8 cellular contexts compared by ENCODE assay signal in genomic region chr7:6271091-6271658, GRCh38. TPM values are rescaled to one million over a fixed set of nuclear protein-coding genes. Genes with fewer than 3 reads are reported as not detected.
DNase-seq lines count a peak whose midpoint lies in the region; ATAC-seq and TF ChIP-seq lines count a peak whose summit lies in the region.

No MANE protein-coding gene starts in this region.

- POLR2A ChIA-PET in activated B cell treated with CpG ODN at 0.5 μM for 24 hours (lab: Charles Lee): interaction anchor here (0.6 to 1.2 kb wide), 4 partner anchors 9 to 165 kb away, joined by 3 read pairs; no protein-coding TSS in a partner anchor

- peak overlapping the region; percentile 89 for H3K4me3 Mint-ChIP-seq in activated B cell treated with CpG ODN at 0.5 μM for 24 hours

- H3K4me1 ChIP-seq in left lung: peaks cover 13 to 36% of the 10 kb centered on the region in 2 donors

- H3K36me3 Mint-ChIP-seq in activated B cell treated with CpG ODN at 0.5 μM for 24 hours (ENCODE audit: low read depth): no peaks in the 10 kb centered on the region

- H3K9me3 ChIP-seq in left lung: no peaks in the 10 kb centered on the region

- H3K36me3 ChIP-seq in left lung: no peaks in the 10 kb centered on the region

- no peaks in the 10 kb centered on the region for H3K9me3 Mint-ChIP-seq in activated B cell treated with CpG ODN at 0.5 μM for 24 hours

- peaks cover 0 to 16% of the 10 kb centered on the region in 2 donors for H3K27me3 ChIP-seq in left lung

- peak overlapping the region in 1 of 2 donors; percentile 58 for H3K27ac ChIP-seq in left lung

- H3K4me3 ChIP-seq in LNCaP clone FGC (ENCODE audit: low read depth, low read length) (peak overlapping the region; percentile 89), left lung (peak overlapping the region; percentile 79 to 84)

- H3K27me3 Mint-ChIP-seq in activated B cell treated with CpG ODN at 0.5 μM for 24 hours: peaks cover 8% of the 10 kb centered on the region

- H3K4me1 Mint-ChIP-seq in activated B cell treated with CpG ODN at 0.5 μM for 24 hours: peaks cover 19% of the 10 kb centered on the region

- CTCF ChIA-PET in activated B cell treated with CpG ODN at 0.5 μM for 24 hours (lab: Charles Lee): interaction anchor here (1.0 to 1.5 kb wide), 3 partner anchors 9 to 111 kb away, joined by 4 to 5 read pairs (median 4); no protein-coding TSS in a partner anchor

- no peak overlapping the region for H3K27ac Mint-ChIP-seq in activated B cell treated with CpG ODN at 0.5 μM for 24 hours

- intact Hi-C loops in activated B cell treated with CpG ODN at 0.5 μM for 24 hours (cut with micrococcal nuclease) (loop anchor here (1.0 to 5.0 kb wide), 4 partner anchors 12 to 449 kb away; no protein-coding TSS in a partner anchor), left lung (cut with DNase I) (loop anchor here in 1 of 2 donors (10.0 kb wide), 1 partner anchor 106 kb away; no protein-coding TSS in a partner anchor)

- DNase-seq in ELF-1 (ENCODE audit: low read depth, low spot score): peak; percentile 23
- DNase-seq in LNCaP clone FGC (ENCODE audit: low read depth): no peak
- DNase-seq in activated B cell treated with CpG ODN at 0.5 μM for 24 hours: peak; percentile 21
- peak; percentile 73 for DNase-seq in dermis blood vessel endothelial cell
- DNase-seq in left lung: peak in 1 of 2 donors; percentile 57
- peak; percentile 44 for DNase-seq in stimulated activated CD4-positive, alpha-beta T cell treated with anti-CD3 and anti-CD28 coated beads, Interleukin-15, amount 100 ng/mL, for 24 hours
- DNase-seq in KG1 (lab: John Stamatoyannopoulos, UW): no peak

- TF ChIP-seq CTCF in LNCaP clone FGC (IDR thresholded peaks at IDR 0.05; ENCODE audit: control insufficient read depth, extremely low read depth, insufficient read depth): no peak
- TF ChIP-seq CTCF in activated B cell treated with CpG ODN at 0.5 μM for 24 hours (IDR thresholded peaks at IDR 0.05): no peak
- peak; percentile 28 to 45 for TF ChIP-seq CTCF in left lung (IDR thresholded peaks at IDR 0.05)

- ATAC-seq in activated B cell treated with CpG ODN at 0.5 μM for 24 hours (ENCODE audit: low read depth) (peak; percentile 53), left lung (peak; percentile 61), HG02840 (IDR thresholded peaks at IDR 0.05; ENCODE audit: low FRiP score, unreplicated experiment) (no peak)

RNA-seq across cellular contexts. Expression of gene CYTH3, which starts 1.2 kb away (rescaled TPM):
- 2.6 and 3.6 TPM in 2 replicates for total RNA-seq in activated B cell treated with CpG ODN at 0.5 μM for 24 hours
- 18.0 and 20.1 TPM in 2 replicates for total RNA-seq in dermis blood vessel endothelial cell
- 10 to 100 TPM; 21.3 to 24.3 TPM for total RNA-seq in left lung

Comparison
In these comparisons a context has a peak if more than half of its experiments do, and no peak if none do; other contexts are left out.
1. DNase-seq: peak in ELF-1 (single experiment), activated B cell treated with CpG ODN at 0.5 μM for 24 hours (single experiment), dermis blood vessel endothelial cell (single experiment) and stimulated activated CD4-positive, alpha-beta T cell treated with anti-CD3 and anti-CD28 coated beads, Interleukin-15, amount 100 ng/mL, for 24 hours (single experiment); none in LNCaP clone FGC (single experiment) and KG1 (single experiment).
2. CTCF ChIP-seq: peak in left lung (2 of 2); none in LNCaP clone FGC (single experiment) and activated B cell treated with CpG ODN at 0.5 μM for 24 hours (single experiment).